Comparison of ENCODE assay signal across 1 cellular context in the genomic region with DNA sequence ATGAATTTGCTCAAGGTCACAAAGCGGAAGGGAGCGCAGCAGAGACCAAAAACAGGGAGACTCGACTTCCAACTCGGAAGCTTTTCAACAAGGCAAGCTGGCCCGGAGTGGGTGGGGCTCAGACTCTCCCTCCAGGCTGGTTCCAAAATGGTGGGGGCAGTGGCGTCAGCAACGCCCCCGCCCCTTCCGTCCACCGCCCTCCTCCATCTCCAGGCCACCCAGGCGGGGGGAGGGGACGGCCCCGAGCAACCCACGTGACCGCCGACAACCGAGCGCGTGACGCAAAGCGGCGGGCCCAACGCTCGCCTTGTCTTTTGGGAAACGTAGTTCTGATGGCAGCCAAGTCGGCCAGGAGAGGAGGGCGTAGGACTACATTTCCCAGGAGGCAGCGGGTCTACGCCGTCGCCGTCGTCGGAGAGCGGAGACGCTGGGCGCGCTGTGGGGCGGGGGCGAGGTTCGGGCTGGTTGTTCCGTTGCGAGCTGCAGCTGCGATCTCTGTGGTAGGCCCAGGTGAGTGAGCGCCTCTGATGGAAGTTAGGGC.
TF ChIP-seq lines count a peak whose summit lies in the region.

A gene with protein sequence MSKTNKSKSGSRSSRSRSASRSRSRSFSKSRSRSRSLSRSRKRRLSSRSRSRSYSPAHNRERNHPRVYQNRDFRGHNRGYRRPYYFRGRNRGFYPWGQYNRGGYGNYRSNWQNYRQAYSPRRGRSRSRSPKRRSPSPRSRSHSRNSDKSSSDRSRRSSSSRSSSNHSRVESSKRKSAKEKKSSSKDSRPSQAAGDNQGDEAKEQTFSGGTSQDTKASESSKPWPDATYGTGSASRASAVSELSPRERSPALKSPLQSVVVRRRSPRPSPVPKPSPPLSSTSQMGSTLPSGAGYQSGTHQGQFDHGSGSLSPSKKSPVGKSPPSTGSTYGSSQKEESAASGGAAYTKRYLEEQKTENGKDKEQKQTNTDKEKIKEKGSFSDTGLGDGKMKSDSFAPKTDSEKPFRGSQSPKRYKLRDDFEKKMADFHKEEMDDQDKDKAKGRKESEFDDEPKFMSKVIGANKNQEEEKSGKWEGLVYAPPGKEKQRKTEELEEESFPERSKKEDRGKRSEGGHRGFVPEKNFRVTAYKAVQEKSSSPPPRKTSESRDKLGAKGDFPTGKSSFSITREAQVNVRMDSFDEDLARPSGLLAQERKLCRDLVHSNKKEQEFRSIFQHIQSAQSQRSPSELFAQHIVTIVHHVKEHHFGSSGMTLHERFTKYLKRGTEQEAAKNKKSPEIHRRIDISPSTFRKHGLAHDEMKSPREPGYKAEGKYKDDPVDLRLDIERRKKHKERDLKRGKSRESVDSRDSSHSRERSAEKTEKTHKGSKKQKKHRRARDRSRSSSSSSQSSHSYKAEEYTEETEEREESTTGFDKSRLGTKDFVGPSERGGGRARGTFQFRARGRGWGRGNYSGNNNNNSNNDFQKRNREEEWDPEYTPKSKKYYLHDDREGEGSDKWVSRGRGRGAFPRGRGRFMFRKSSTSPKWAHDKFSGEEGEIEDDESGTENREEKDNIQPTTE (plus strand): TSS at position 448 of the 541 bp plus-strand sequence. CDS start 58,121 bp downstream, outside the sequence.

TF ChIP-seq in H1, 55 proteins besides CTCF, POLR2A, EP300 and RAD21:
- TF ChIP-seq, protein P1, sequence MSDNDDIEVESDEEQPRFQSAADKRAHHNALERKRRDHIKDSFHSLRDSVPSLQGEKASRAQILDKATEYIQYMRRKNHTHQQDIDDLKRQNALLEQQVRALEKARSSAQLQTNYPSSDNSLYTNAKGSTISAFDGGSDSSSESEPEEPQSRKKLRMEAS (IDR thresholded peaks at IDR 0.05): peak; percentile 69
- peak; percentile 89 for TF ChIP-seq TAF1 (IDR thresholded peaks at IDR 0.05; ENCODE audit: low read depth, low read length)
- TF ChIP-seq RBBP5 (IDR thresholded peaks at IDR 0.05; ENCODE audit: borderline replicate concordance, low read depth, low read length): peak; percentile 37; the same call in 1 of the 2 replicates
- TF ChIP-seq, protein P2, sequence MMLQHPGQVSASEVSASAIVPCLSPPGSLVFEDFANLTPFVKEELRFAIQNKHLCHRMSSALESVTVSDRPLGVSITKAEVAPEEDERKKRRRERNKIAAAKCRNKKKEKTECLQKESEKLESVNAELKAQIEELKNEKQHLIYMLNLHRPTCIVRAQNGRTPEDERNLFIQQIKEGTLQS (IDR thresholded peaks at IDR 0.05; ENCODE audit: insufficient read depth, low read depth, low read length): peak; percentile 97
- TF ChIP-seq POLR2AphosphoS5 (IDR thresholded peaks at IDR 0.05; ENCODE audit: low read depth, low read length): peak; percentile 98
- TF ChIP-seq EZH2 (IDR thresholded peaks at IDR 0.05; ENCODE audit: low read depth, low read length, severe bottlenecking): no peak
- peak; percentile 72; the same call in 1 of the 2 replicates for TF ChIP-seq EGR1 (IDR thresholded peaks at IDR 0.05; ENCODE audit: borderline replicate concordance, low read depth, low read length)
- TF ChIP-seq CBX8 (IDR thresholded peaks at IDR 0.05; ENCODE audit: borderline replicate concordance, low read depth, low read length): no peak
- TF ChIP-seq, protein P3, sequence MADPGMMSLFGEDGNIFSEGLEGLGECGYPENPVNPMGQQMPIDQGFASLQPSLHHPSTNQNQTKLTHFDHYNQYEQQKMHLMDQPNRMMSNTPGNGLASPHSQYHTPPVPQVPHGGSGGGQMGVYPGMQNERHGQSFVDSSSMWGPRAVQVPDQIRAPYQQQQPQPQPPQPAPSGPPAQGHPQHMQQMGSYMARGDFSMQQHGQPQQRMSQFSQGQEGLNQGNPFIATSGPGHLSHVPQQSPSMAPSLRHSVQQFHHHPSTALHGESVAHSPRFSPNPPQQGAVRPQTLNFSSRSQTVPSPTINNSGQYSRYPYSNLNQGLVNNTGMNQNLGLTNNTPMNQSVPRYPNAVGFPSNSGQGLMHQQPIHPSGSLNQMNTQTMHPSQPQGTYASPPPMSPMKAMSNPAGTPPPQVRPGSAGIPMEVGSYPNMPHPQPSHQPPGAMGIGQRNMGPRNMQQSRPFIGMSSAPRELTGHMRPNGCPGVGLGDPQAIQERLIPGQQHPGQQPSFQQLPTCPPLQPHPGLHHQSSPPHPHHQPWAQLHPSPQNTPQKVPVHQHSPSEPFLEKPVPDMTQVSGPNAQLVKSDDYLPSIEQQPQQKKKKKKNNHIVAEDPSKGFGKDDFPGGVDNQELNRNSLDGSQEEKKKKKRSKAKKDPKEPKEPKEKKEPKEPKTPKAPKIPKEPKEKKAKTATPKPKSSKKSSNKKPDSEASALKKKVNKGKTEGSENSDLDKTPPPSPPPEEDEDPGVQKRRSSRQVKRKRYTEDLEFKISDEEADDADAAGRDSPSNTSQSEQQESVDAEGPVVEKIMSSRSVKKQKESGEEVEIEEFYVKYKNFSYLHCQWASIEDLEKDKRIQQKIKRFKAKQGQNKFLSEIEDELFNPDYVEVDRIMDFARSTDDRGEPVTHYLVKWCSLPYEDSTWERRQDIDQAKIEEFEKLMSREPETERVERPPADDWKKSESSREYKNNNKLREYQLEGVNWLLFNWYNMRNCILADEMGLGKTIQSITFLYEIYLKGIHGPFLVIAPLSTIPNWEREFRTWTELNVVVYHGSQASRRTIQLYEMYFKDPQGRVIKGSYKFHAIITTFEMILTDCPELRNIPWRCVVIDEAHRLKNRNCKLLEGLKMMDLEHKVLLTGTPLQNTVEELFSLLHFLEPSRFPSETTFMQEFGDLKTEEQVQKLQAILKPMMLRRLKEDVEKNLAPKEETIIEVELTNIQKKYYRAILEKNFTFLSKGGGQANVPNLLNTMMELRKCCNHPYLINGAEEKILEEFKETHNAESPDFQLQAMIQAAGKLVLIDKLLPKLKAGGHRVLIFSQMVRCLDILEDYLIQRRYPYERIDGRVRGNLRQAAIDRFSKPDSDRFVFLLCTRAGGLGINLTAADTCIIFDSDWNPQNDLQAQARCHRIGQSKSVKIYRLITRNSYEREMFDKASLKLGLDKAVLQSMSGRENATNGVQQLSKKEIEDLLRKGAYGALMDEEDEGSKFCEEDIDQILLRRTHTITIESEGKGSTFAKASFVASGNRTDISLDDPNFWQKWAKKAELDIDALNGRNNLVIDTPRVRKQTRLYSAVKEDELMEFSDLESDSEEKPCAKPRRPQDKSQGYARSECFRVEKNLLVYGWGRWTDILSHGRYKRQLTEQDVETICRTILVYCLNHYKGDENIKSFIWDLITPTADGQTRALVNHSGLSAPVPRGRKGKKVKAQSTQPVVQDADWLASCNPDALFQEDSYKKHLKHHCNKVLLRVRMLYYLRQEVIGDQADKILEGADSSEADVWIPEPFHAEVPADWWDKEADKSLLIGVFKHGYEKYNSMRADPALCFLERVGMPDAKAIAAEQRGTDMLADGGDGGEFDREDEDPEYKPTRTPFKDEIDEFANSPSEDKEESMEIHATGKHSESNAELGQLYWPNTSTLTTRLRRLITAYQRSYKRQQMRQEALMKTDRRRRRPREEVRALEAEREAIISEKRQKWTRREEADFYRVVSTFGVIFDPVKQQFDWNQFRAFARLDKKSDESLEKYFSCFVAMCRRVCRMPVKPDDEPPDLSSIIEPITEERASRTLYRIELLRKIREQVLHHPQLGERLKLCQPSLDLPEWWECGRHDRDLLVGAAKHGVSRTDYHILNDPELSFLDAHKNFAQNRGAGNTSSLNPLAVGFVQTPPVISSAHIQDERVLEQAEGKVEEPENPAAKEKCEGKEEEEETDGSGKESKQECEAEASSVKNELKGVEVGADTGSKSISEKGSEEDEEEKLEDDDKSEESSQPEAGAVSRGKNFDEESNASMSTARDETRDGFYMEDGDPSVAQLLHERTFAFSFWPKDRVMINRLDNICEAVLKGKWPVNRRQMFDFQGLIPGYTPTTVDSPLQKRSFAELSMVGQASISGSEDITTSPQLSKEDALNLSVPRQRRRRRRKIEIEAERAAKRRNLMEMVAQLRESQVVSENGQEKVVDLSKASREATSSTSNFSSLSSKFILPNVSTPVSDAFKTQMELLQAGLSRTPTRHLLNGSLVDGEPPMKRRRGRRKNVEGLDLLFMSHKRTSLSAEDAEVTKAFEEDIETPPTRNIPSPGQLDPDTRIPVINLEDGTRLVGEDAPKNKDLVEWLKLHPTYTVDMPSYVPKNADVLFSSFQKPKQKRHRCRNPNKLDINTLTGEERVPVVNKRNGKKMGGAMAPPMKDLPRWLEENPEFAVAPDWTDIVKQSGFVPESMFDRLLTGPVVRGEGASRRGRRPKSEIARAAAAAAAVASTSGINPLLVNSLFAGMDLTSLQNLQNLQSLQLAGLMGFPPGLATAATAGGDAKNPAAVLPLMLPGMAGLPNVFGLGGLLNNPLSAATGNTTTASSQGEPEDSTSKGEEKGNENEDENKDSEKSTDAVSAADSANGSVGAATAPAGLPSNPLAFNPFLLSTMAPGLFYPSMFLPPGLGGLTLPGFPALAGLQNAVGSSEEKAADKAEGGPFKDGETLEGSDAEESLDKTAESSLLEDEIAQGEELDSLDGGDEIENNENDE (IDR thresholded peaks at IDR 0.05; ENCODE audit: insufficient replicate concordance, low read length): no peak
- TF ChIP-seq KDM4A (IDR thresholded peaks at IDR 0.05; ENCODE audit: low read depth, low read length, severe bottlenecking): peak; percentile 56
- TF ChIP-seq, protein P4, sequence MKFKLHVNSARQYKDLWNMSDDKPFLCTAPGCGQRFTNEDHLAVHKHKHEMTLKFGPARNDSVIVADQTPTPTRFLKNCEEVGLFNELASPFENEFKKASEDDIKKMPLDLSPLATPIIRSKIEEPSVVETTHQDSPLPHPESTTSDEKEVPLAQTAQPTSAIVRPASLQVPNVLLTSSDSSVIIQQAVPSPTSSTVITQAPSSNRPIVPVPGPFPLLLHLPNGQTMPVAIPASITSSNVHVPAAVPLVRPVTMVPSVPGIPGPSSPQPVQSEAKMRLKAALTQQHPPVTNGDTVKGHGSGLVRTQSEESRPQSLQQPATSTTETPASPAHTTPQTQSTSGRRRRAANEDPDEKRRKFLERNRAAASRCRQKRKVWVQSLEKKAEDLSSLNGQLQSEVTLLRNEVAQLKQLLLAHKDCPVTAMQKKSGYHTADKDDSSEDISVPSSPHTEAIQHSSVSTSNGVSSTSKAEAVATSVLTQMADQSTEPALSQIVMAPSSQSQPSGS (IDR thresholded peaks at IDR 0.05; ENCODE audit: low read length): no peak; the same call in 1 of the 2 replicates
- TF ChIP-seq SIN3A (conservative IDR thresholded peaks at IDR 0.05 in 1 of 2, IDR thresholded peaks at IDR 0.05 in 1 of 2; ENCODE audit: low read depth in 1 of 2, low read length in 2 of 2): peak in 1 of 2 experiments; percentile 69; a peak in 2 of 4 replicates
- peak; percentile 15; the same call in 1 of the 2 replicates for TF ChIP-seq SP1 (IDR thresholded peaks at IDR 0.05; ENCODE audit: low read depth, low read length)
- 0 out of 2 replicates have a peak, but pooled peaks have one; percentile 15 for TF ChIP-seq JUN (IDR thresholded peaks at IDR 0.05; ENCODE audit: low read depth, low read length)
- TF ChIP-seq, protein P5, sequence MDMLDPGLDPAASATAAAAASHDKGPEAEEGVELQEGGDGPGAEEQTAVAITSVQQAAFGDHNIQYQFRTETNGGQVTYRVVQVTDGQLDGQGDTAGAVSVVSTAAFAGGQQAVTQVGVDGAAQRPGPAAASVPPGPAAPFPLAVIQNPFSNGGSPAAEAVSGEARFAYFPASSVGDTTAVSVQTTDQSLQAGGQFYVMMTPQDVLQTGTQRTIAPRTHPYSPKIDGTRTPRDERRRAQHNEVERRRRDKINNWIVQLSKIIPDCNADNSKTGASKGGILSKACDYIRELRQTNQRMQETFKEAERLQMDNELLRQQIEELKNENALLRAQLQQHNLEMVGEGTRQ (IDR thresholded peaks at IDR 0.05; ENCODE audit: low read length): peak; percentile 98
- TF ChIP-seq SIX5 (IDR thresholded peaks at IDR 0.05; ENCODE audit: low read depth, low read length): peak; percentile 90
- TF ChIP-seq TEAD4 (IDR thresholded peaks at IDR 0.05; ENCODE audit: low read depth, low read length): no peak
- 0 out of 2 replicates have a peak, but pooled peaks have one; percentile 24 for TF ChIP-seq TCF12 (IDR thresholded peaks at IDR 0.05; ENCODE audit: low read depth, low read length)
- peak; percentile 90 for TF ChIP-seq YY1 (IDR thresholded peaks at IDR 0.05; ENCODE audit: low read depth, low read length)
- peak; percentile 96 for TF ChIP-seq CREB1 (IDR thresholded peaks at IDR 0.05)
- TF ChIP-seq TBP (IDR thresholded peaks at IDR 0.05; ENCODE audit: low read depth, low read length): peak; percentile 41; the same call in 1 of the 2 replicates
- TF ChIP-seq HDAC2 (IDR thresholded peaks at IDR 0.05; ENCODE audit: borderline replicate concordance in 1 of 2, low read depth in 2 of 2, low read length in 2 of 2): no peak
- 0 out of 2 replicates have a peak, but pooled peaks have one; percentile 15 for TF ChIP-seq SRF (IDR thresholded peaks at IDR 0.05; ENCODE audit: low read depth, low read length)
- peak; percentile 17; the same call in 1 of the 2 replicates for TF ChIP-seq CEBPB (IDR thresholded peaks at IDR 0.05; ENCODE audit: low read depth, low read length)
